15 cellular contexts compared by ENCODE assay signal in genomic region chr1:58502519-58502918, GRCh38. TPM values are rescaled to one million over a fixed set of nuclear protein-coding genes. Genes with fewer than 3 reads are reported as not detected.
DNase-seq lines count a peak whose midpoint lies in the region; ATAC-seq and TF ChIP-seq lines count a peak whose summit lies in the region.
"Had no signal": no experiment of that assay in that cellular context is flagged by ENCODE, and none has a peak within 500 bp of the region (broad histone marks: within the 10 kb centered on the region; RNA-seq: fewer than 3 reads in every experiment).

No MANE protein-coding gene starts in this region.

- CTCF ChIA-PET in activated B cell treated with CpG ODN at 0.5 μM for 24 hours (lab: Charles Lee): no interaction called here

- H3K27me3 ChIP-seq in dorsolateral prefrontal cortex: no peaks in the 10 kb centered on the region

- no peaks in the 10 kb centered on the region for H3K9me3 Mint-ChIP-seq in stimulated activated naive CD8-positive, alpha-beta T cell treated with anti-CD3 and anti-CD28 coated beads, Interleukin-15, Interleukin-2, amounts not matched to agents 100 ng/mL and 50 ng/mL, for 24 hours
- H3K9me3 Mint-ChIP-seq in activated B cell treated with CpG ODN at 0.5 μM for 24 hours (no peaks in the 10 kb centered on the region), memory B cell (peaks cover 3% of the 10 kb centered on the region)
- H3K9me3 Mint-ChIP-seq: CD4-positive, alpha-beta memory T cell; GM23338; H9 had no signal

- ATAC-seq in stimulated activated naive CD8-positive, alpha-beta T cell treated with anti-CD3 and anti-CD28 coated beads, Interleukin-15, Interleukin-2, amounts not matched to agents 100 U/mL and 50 U/mL, for 24 hours: no peak
- ATAC-seq in activated B cell treated with CpG ODN at 0.5 μM for 24 hours (ENCODE audit: low read depth) (no peak), memory B cell (ENCODE audit: low read depth) (no peak), HG03095 (IDR thresholded peaks at IDR 0.05; ENCODE audit: unreplicated experiment) (no peak)
- ATAC-seq: GM23338, HCT116 had no signal

- H3K4me3 ChIP-seq in dorsolateral prefrontal cortex: no peak overlapping the region
- H3K4me3 ChIP-seq: GM23338 had no signal

- no peaks in the 10 kb centered on the region for H3K27me3 Mint-ChIP-seq in stimulated activated naive CD8-positive, alpha-beta T cell treated with anti-CD3 and anti-CD28 coated beads, Interleukin-15, Interleukin-2, amounts not matched to agents 100 ng/mL and 50 ng/mL, for 24 hours
- H3K27me3 Mint-ChIP-seq in activated B cell treated with CpG ODN at 0.5 μM for 24 hours (no peaks in the 10 kb centered on the region), memory B cell (no peaks in the 10 kb centered on the region)
- H3K27me3 Mint-ChIP-seq: CD4-positive, alpha-beta memory T cell had no signal

- H3K36me3 Mint-ChIP-seq in stimulated activated naive CD8-positive, alpha-beta T cell treated with anti-CD3 and anti-CD28 coated beads, Interleukin-15, Interleukin-2, amounts not matched to agents 100 ng/mL and 50 ng/mL, for 24 hours (ENCODE audit: low read depth): peaks cover 33% of the 10 kb centered on the region
- peaks cover 53% of the 10 kb centered on the region for H3K36me3 Mint-ChIP-seq in activated B cell treated with CpG ODN at 0.5 μM for 24 hours (ENCODE audit: low read depth)
- peaks cover 26% of the 10 kb centered on the region for H3K36me3 Mint-ChIP-seq in memory B cell

- TF ChIP-seq CTCF in activated B cell treated with CpG ODN at 0.5 μM for 24 hours (IDR thresholded peaks at IDR 0.05) (no peak), dorsolateral prefrontal cortex (IDR thresholded peaks at IDR 0.05 in 54 of 56, conservative IDR thresholded peaks at IDR 0.05 in 2 of 56; ENCODE audit: low read depth in 1 of 56, partially characterized antibody in 56 of 56) (no peak)

- POLR2A ChIA-PET in activated B cell treated with CpG ODN at 0.5 μM for 24 hours (lab: Charles Lee): no interaction called here

- intact Hi-C loops in activated B cell treated with CpG ODN at 0.5 μM for 24 hours (cut with micrococcal nuclease) (no loop called here), dorsolateral prefrontal cortex (cut with DNase I) (no loop called here)

- no peak for DNase-seq in stimulated activated naive CD8-positive, alpha-beta T cell treated with anti-CD3 and anti-CD28 coated beads, Interleukin-15, Interleukin-2, amounts not matched to agents 100 U/mL and 50 U/mL, for 24 hours
- DNase-seq in activated B cell treated with CpG ODN at 0.5 μM for 24 hours (no peak), memory B cell (ENCODE audit: low spot score in 2 of 2) (no peak), middle frontal gyrus (ENCODE audit: extremely low spot score, low spot score) (no peak), dorsolateral prefrontal cortex (no peak)
- DNase-seq: C1 segment of cervical spinal cord; Caco-2; CD4-positive, alpha-beta memory T cell; DMS153; DND-41; H9 had no signal

- H3K4me3 Mint-ChIP-seq in stimulated activated naive CD8-positive, alpha-beta T cell treated with anti-CD3 and anti-CD28 coated beads, Interleukin-15, Interleukin-2, amounts not matched to agents 100 ng/mL and 50 ng/mL, for 24 hours: no peak overlapping the region
- H3K4me3 Mint-ChIP-seq in activated B cell treated with CpG ODN at 0.5 μM for 24 hours (no peak overlapping the region), memory B cell (no peak overlapping the region)
- H3K4me3 Mint-ChIP-seq: CD4-positive, alpha-beta memory T cell; GM23338; H9 had no signal

- H3K4me1 Mint-ChIP-seq in stimulated activated naive CD8-positive, alpha-beta T cell treated with anti-CD3 and anti-CD28 coated beads, Interleukin-15, Interleukin-2, amounts not matched to agents 100 ng/mL and 50 ng/mL, for 24 hours (ENCODE audit: low read depth): peaks cover 23% of the 10 kb centered on the region
- peaks cover 19% of the 10 kb centered on the region for H3K4me1 Mint-ChIP-seq in activated B cell treated with CpG ODN at 0.5 μM for 24 hours
- peaks cover 18% of the 10 kb centered on the region for H3K4me1 Mint-ChIP-seq in memory B cell

- H3K27ac ChIP-seq in dorsolateral prefrontal cortex: no peak overlapping the region

- H3K27ac Mint-ChIP-seq in stimulated activated naive CD8-positive, alpha-beta T cell treated with anti-CD3 and anti-CD28 coated beads, Interleukin-15, Interleukin-2, amounts not matched to agents 100 ng/mL and 50 ng/mL, for 24 hours: peak overlapping the region; percentile 54
- H3K27ac Mint-ChIP-seq in activated B cell treated with CpG ODN at 0.5 μM for 24 hours (peak overlapping the region; percentile 9), memory B cell (peak overlapping the region; percentile 72)
- H3K27ac Mint-ChIP-seq: GM23338, H9 had no signal

RNA-seq across cellular contexts. Expression of gene OMA1, which starts 44.0 kb away (rescaled TPM):
- 47.8 and 48.7 TPM in 2 replicates for total RNA-seq in activated B cell treated with CpG ODN at 0.5 μM for 24 hours
- total RNA-seq in dorsolateral prefrontal cortex: 10 to 100 TPM; 12.0 to 51.9 (median 29.6) TPM

Comparison
In these comparisons a context has a peak if more than half of its experiments do, and no peak if none do; other contexts are left out.
1. H3K27ac Mint-ChIP-seq: peak in every context shown above with its lines; median percentile 72 in memory B cell; 54 in stimulated activated naive CD8-positive, alpha-beta T cell treated with anti-CD3 and anti-CD28 coated beads, Interleukin-15, Interleukin-2, amounts not matched to agents 100 ng/mL and 50 ng/mL, for 24 hours; 9 in activated B cell treated with CpG ODN at 0.5 μM for 24 hours.